4 cellular contexts compared by ENCODE assay signal in genomic region chr14:47772652-47773051, GRCh38.
A peak's percentile ranks its signal among the peaks of the same experiment; 100 is the strongest.
TF ChIP-seq lines count a peak whose summit lies in the region.

No MANE protein-coding gene starts in this region.

TF ChIP-seq in HepG2, 621 proteins besides CTCF, POLR2A, EP300 and RAD21:
- TF ChIP-seq CREB1 (IDR thresholded peaks at IDR 0.05) (peak; percentile 62; the same call in 1 of the 2 replicates), CREB1 (CRISPR knock-in tag; IDR thresholded peaks at IDR 0.05) (no peak), ATF7 (IDR thresholded peaks at IDR 0.05) (peak; percentile 98), ATF7 (CRISPR knock-in tag; IDR thresholded peaks at IDR 0.05) (no peak), NFKBIZ (CRISPR knock-in tag; IDR thresholded peaks at IDR 0.05) (no peak)

TF ChIP-seq in HEK293, 187 proteins besides CTCF, POLR2A, EP300 and RAD21:
- TF ChIP-seq MYNN (tag by site-specific recombination; IDR thresholded peaks at IDR 0.05; ENCODE audit: borderline replicate concordance) = no peak
- no peak for TF ChIP-seq IKZF3 (tag by site-specific recombination; IDR thresholded peaks at IDR 0.05)
- TF ChIP-seq ZNF132 (tag by site-specific recombination; IDR thresholded peaks at IDR 0.05; ENCODE audit: borderline replicate concordance) = no peak
- TF ChIP-seq ZBTB8A (tag by site-specific recombination; IDR thresholded peaks at IDR 0.05) = no peak
- TF ChIP-seq ZNF501 (tag by site-specific recombination; IDR thresholded peaks at IDR 0.05) = no peak
- peak; percentile 57; the same call in 1 of the 2 replicates for TF ChIP-seq ATF2 (tag by site-specific recombination; IDR thresholded peaks at IDR 0.05; ENCODE audit: low read depth)
- TF ChIP-seq ZNF658 (tag by site-specific recombination; IDR thresholded peaks at IDR 0.05) = no peak
- no peak for TF ChIP-seq KLF7 (tag by site-specific recombination; IDR thresholded peaks at IDR 0.05; ENCODE audit: borderline replicate concordance)
- TF ChIP-seq ZBTB7A (tag by site-specific recombination; IDR thresholded peaks at IDR 0.05; ENCODE audit: low read depth) = no peak

TF ChIP-seq in GM12878, 131 proteins besides CTCF, POLR2A, EP300 and RAD21:
- TF ChIP-seq ATF7 (IDR thresholded peaks at IDR 0.05; ENCODE audit: low read depth) (peak; percentile 73), ELK1 (IDR thresholded peaks at IDR 0.05; ENCODE audit: low read depth, low read length) (no peak), CHD4 (IDR thresholded peaks at IDR 0.05) (no peak)

TF ChIP-seq in K562, 482 proteins besides CTCF, POLR2A, EP300 and RAD21:
- no peak for TF ChIP-seq EHMT2 (IDR thresholded peaks at IDR 0.05)
- TF ChIP-seq, protein P1, sequence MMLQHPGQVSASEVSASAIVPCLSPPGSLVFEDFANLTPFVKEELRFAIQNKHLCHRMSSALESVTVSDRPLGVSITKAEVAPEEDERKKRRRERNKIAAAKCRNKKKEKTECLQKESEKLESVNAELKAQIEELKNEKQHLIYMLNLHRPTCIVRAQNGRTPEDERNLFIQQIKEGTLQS (IDR thresholded peaks at IDR 0.05) = peak; percentile 15; the same call in 1 of the 2 replicates
- TF ChIP-seq, protein P1 (CRISPR knock-in tag; conservative IDR thresholded peaks at IDR 0.05) = no peak
